1 cellular context compared by ENCODE assay signal in genomic region chr19:41904118-41904870, GRCh38.
TF ChIP-seq lines count a peak whose summit lies in the region.

No MANE protein-coding gene starts in this region.

TF ChIP-seq in SK-N-SH, 30 proteins besides CTCF, POLR2A, EP300 and RAD21:
- TF ChIP-seq SIN3A (IDR thresholded peaks at IDR 0.05; ENCODE audit: borderline replicate concordance, low read depth, low read length) = no peak
- no peak for TF ChIP-seq REST (IDR thresholded peaks at IDR 0.05; ENCODE audit: low read depth, low read length)
- no peak for TF ChIP-seq ELF1 (IDR thresholded peaks at IDR 0.05)
- TF ChIP-seq USF2 (IDR thresholded peaks at IDR 0.05; ENCODE audit: borderline replicate concordance, low read depth, low read length) = no peak
- no peak for TF ChIP-seq JUND (IDR thresholded peaks at IDR 0.05)
- TF ChIP-seq FOXJ3 (CRISPR knock-in tag; IDR thresholded peaks at IDR 0.05) = no peak
- TF ChIP-seq SMC3 (IDR thresholded peaks at IDR 0.05; ENCODE audit: low read depth, low read length) = no peak
- TF ChIP-seq MEF2A (IDR thresholded peaks at IDR 0.05; ENCODE audit: borderline replicate concordance, low read depth) = no peak
- TF ChIP-seq RXRA (IDR thresholded peaks at IDR 0.05; ENCODE audit: borderline replicate concordance, low read depth) = no peak
- TF ChIP-seq TCF12 (IDR thresholded peaks at IDR 0.05) = no peak
- no peak for TF ChIP-seq FOSL2 (IDR thresholded peaks at IDR 0.05; ENCODE audit: borderline replicate concordance, low read depth)
- TF ChIP-seq NRF1 (IDR thresholded peaks at IDR 0.05; ENCODE audit: low read depth, low read length) = no peak
TF ChIP-seq in SK-N-SH: peak in this region for 0.
